Comparison of ENCODE assay signal across 1 cellular context in the genomic region with DNA sequence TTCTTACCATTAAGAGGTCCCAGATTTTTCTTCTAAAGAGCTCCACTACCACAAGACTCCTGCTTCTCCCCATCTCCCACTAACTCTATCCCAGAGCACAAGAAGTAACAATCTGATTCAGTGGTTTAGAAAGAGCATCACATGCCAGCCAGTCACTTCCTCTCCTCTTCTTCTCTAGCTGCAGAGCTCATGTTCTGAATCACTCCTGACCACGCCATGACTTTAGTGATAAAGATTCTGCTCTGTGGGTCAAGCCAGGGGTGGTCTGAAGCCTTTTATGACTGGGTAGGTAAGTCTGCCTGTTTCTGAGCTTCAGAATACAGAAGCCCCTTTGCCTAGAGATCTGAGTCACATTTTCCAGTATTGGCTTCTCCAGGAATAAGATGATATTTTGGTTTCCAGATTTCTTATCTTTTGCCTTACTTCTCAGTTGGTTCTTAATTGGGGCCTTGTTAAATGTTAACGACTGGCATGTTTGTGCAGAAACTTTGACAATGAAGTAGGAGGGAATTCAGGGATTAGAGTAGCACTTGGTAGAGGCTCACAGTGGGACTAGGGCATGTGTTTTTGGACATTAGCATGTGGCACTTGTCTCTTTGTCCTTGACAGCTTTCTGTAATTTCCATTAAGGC.
TF ChIP-seq lines count a peak whose summit lies in the region.

No MANE protein-coding gene starts in this region.

TF ChIP-seq in HepG2, 621 proteins besides CTCF, POLR2A, EP300 and RAD21:
- TF ChIP-seq ATRX (CRISPR knock-in tag; IDR thresholded peaks at IDR 0.05; ENCODE audit: borderline replicate concordance) (no peak), TEAD3 (CRISPR knock-in tag; optimal IDR thresholded peaks at IDR 0.05; ENCODE audit: borderline replicate concordance) (no peak), ZNF776 (CRISPR knock-in tag; IDR thresholded peaks at IDR 0.05) (no peak), SP4 (CRISPR knock-in tag; IDR thresholded peaks at IDR 0.05) (no peak), ZEB1 (IDR thresholded peaks at IDR 0.05; ENCODE audit: insufficient replicate concordance, low read depth) (no peak), ARNT2 (CRISPR knock-in tag; IDR thresholded peaks at IDR 0.05; ENCODE audit: low read depth) (no peak)
- TF ChIP-seq, protein P1, sequence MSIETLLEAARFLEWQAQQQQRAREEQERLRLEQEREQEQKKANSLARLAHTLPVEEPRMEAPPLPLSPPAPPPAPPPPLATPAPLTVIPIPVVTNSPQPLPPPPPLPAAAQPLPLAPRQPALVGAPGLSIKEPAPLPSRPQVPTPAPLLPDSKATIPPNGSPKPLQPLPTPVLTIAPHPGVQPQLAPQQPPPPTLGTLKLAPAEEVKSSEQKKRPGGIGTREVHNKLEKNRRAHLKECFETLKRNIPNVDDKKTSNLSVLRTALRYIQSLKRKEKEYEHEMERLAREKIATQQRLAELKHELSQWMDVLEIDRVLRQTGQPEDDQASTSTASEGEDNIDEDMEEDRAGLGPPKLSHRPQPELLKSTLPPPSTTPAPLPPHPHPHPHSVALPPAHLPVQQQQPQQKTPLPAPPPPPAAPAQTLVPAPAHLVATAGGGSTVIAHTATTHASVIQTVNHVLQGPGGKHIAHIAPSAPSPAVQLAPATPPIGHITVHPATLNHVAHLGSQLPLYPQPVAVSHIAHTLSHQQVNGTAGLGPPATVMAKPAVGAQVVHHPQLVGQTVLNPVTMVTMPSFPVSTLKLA (IDR thresholded peaks at IDR 0.05), result peak; percentile 60
